In genomic region chr6:108561742-108562502, GRCh38 we compare ENCODE assay signal across 9 cellular contexts. TPM values are rescaled to one million over a fixed set of nuclear protein-coding genes. Genes with fewer than 3 reads are reported as not detected.
DNase-seq lines count a peak whose midpoint lies in the region; ATAC-seq and TF ChIP-seq lines count a peak whose summit lies in the region.
"Had no signal": no experiment of that assay in that cellular context is flagged by ENCODE, and none has a peak within 500 bp of the region (broad histone marks: within the 10 kb centered on the region; RNA-seq: fewer than 3 reads in every experiment).

No MANE protein-coding gene starts in this region.

- peaks cover 19% of the 10 kb centered on the region for H3K4me1 ChIP-seq in SJCRH30
- peaks cover 38 to 41% of the 10 kb centered on the region in 2 donors for H3K4me1 ChIP-seq in naive thymus-derived CD4-positive, alpha-beta T cell (ENCODE audit: control insufficient read depth in 2 of 2, insufficient read depth in 2 of 2, low read length in 2 of 2)

- no peaks in the 10 kb centered on the region for H3K9me3 Mint-ChIP-seq in naive thymus-derived CD4-positive, alpha-beta T cell

- ATAC-seq in naive thymus-derived CD4-positive, alpha-beta T cell, result no peak
- no peak for ATAC-seq in GM21390 (IDR thresholded peaks at IDR 0.05; ENCODE audit: unreplicated experiment)

- H3K9me3 ChIP-seq in SJCRH30 (replicated peaks), result no peaks in the 10 kb centered on the region
- no peaks in the 10 kb centered on the region for H3K9me3 ChIP-seq in naive thymus-derived CD4-positive, alpha-beta T cell (ENCODE audit: control insufficient read depth in 2 of 3, low read length in 3 of 3)

- DNase-seq in DMS 273 (lab: John Stamatoyannopoulos, UW; ENCODE audit: unreplicated experiment) (peak; percentile 65), DMS 273 treated with DMSO at 0.1 percent for 48 hours (lab: John Stamatoyannopoulos, UW) (no peak), SJCRH30 (peak; percentile 35 to 53), epithelial cell of esophagus (ENCODE audit: low read depth) (peak; percentile 37), COR-L47 (lab: John Stamatoyannopoulos, UW) (no peak)
- DNase-seq in naive thymus-derived CD4-positive, alpha-beta T cell, result peak in 1 of 9 donors; percentile 13
- no peak for DNase-seq in stimulated activated CD8-positive, alpha-beta memory T cell treated with anti-CD3 and anti-CD28 coated beads, Interleukin-4, amount 100 ng/mL, for 48 hours

- H3K27me3 Mint-ChIP-seq in naive thymus-derived CD4-positive, alpha-beta T cell, result peaks cover 0 to 37% (median 0%) of the 10 kb centered on the region in 5 donors

- intact Hi-C loops in naive thymus-derived CD4-positive, alpha-beta T cell (cut with micrococcal nuclease), result no loop called here

- H3K4me3 ChIP-seq in SJCRH30 (peak overlapping the region; percentile 85), epithelial cell of esophagus (ENCODE audit: low read length) (peak overlapping the region; percentile 89)
- H3K4me3 ChIP-seq in naive thymus-derived CD4-positive, alpha-beta T cell (ENCODE audit: low read length), result no peak overlapping the region

- peaks cover 43 to 57% (median 47%) of the 10 kb centered on the region in 7 donors for H3K4me1 Mint-ChIP-seq in naive thymus-derived CD4-positive, alpha-beta T cell

- H3K27ac Mint-ChIP-seq in naive thymus-derived CD4-positive, alpha-beta T cell, result peak overlapping the region; percentile 3 to 87 (median 45)

- H3K36me3 Mint-ChIP-seq in naive thymus-derived CD4-positive, alpha-beta T cell, result peaks cover 0 to 12% (median 6%) of the 10 kb centered on the region in 5 donors

- peak overlapping the region; percentile 28 for H3K27ac ChIP-seq in SJCRH30
- no peak overlapping the region for H3K27ac ChIP-seq in naive thymus-derived CD4-positive, alpha-beta T cell (ENCODE audit: low read depth, low read length)
- H3K27ac ChIP-seq: 22Rv1 had no signal

- POLR2A ChIA-PET in naive thymus-derived CD4-positive, alpha-beta T cell (lab: Charles Lee), result interaction anchor here (1.0 kb wide), 1 partner anchor 15 kb away, joined by 3 read pairs; no protein-coding TSS in a partner anchor

- no peak for TF ChIP-seq CTCF in epithelial cell of esophagus (IDR thresholded peaks at IDR 0.05; ENCODE audit: insufficient read depth, low read depth, low read length, missing control alignments)

- no peaks in the 10 kb centered on the region for H3K27me3 ChIP-seq in SJCRH30
- H3K27me3 ChIP-seq in naive thymus-derived CD4-positive, alpha-beta T cell (ENCODE audit: control insufficient read depth in 2 of 2, insufficient read depth in 2 of 2, low read length in 2 of 2), result no peaks in the 10 kb centered on the region

- peak overlapping the region; percentile 67 to 87 (median 78) for H3K4me3 Mint-ChIP-seq in naive thymus-derived CD4-positive, alpha-beta T cell

- CTCF ChIA-PET in naive thymus-derived CD4-positive, alpha-beta T cell (lab: Charles Lee), result interaction anchor here (0.6 kb wide), 1 partner anchor 801 kb away, joined by 4 read pairs; no protein-coding TSS in a partner anchor

- peaks cover 3% of the 10 kb centered on the region; the same call in 1 of the 2 replicates for H3K36me3 ChIP-seq in SJCRH30
- H3K36me3 ChIP-seq in naive thymus-derived CD4-positive, alpha-beta T cell (ENCODE audit: control insufficient read depth in 2 of 3, insufficient read depth in 3 of 3, low read length in 3 of 3), result peaks cover 0 to 11% (median 0%) of the 10 kb centered on the region in 3 experiments

RNA-seq across cellular contexts. Expression of gene FOXO3, which starts 1.2 kb away (rescaled TPM):
- total RNA-seq in SJCRH30 (2014; rRNA removed; shearing (Covaris generic)), result 35.0 and 35.7 TPM in 2 replicates
- 10 to 100 TPM; 11.6 to 39.5 (median 21.7) TPM for total RNA-seq in naive thymus-derived CD4-positive, alpha-beta T cell
- polyA plus RNA-seq in naive thymus-derived CD4-positive, alpha-beta T cell, result 10 to 100 TPM; 17.8 to 19.9 TPM

Comparison
In these comparisons a context has a peak if more than half of its experiments do, and no peak if none do; other contexts are left out.
1. DNase-seq: peak in DMS 273 (single experiment), SJCRH30 (2 of 2) and epithelial cell of esophagus (single experiment); none in DMS 273 treated with DMSO at 0.1 percent for 48 hours (single experiment), COR-L47 (single experiment) and stimulated activated CD8-positive, alpha-beta memory T cell treated with anti-CD3 and anti-CD28 coated beads, Interleukin-4, amount 100 ng/mL, for 48 hours (single experiment).